ENCODE assay signal across 1 cellular context in genomic region chr3:14947886-14948608, GRCh38.
TF ChIP-seq lines count a peak whose summit lies in the region.

No MANE protein-coding gene starts in this region.

TF ChIP-seq in WTC11, 78 proteins besides CTCF, POLR2A, EP300 and RAD21 (continued from another document):
- TF ChIP-seq FOXP4 (CRISPR knock-in tag; IDR thresholded peaks at IDR 0.05) (0 out of 2 replicates have a peak, but pooled peaks have one; percentile 35), CREM (CRISPR knock-in tag; IDR thresholded peaks at IDR 0.05) (peak; percentile 52; the same call in 1 of the 2 replicates), ELF4 (CRISPR knock-in tag; IDR thresholded peaks at IDR 0.05; ENCODE audit: low read depth) (0 out of 2 replicates have a peak, but pooled peaks have one; percentile 36)
TF ChIP-seq in WTC11: peak in this region for 10.
